In the genomic region with DNA sequence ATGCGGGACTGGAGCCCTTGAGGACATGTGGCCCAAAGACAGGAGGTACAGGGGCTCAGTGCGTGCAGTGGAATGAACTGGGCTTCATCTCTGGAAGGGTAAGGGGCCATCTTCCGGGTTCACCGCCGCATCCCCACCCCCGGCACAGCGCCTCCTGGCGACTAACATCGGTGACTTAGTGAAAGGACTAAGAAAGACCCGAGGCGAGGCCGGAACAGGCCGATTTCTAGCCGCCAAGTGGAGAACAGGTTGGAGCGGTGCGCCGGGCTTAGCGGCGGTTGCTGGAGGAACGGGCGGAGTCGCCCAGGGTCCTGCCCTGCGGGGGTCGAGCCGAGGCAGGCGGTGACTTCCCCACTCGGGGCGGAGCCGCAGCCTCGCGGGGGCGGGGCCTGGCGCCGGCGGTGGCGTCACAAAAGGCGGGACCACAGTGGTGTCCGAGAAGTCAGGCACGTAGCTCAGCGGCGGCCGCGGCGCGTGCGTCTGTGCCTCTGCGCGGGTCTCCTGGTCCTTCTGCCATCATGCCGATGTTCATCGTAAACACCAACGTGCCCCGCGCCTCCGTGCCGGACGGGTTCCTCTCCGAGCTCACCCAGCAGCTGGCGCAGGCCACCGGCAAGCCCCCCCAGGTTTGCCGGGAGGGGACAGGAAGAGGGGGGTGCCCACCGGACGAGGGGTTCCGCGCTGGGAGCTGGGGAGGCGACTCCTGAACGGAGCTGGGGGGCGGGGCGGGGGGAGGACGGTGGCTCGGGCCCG, we compare ENCODE assay signal across 8 cellular contexts. TPM values are rescaled to one million over a fixed set of nuclear protein-coding genes. Genes with fewer than 3 reads are reported as not detected.
A peak's percentile ranks its signal among the peaks of the same experiment; 100 is the strongest.
DNase-seq lines count a peak whose midpoint lies in the region; ATAC-seq, FAIRE-seq and TF ChIP-seq lines count a peak whose summit lies in the region.

A gene (plus strand): TSS at position 427 of the 753 bp plus-strand sequence. CDS start 92 bp downstream, at position 519.

- no peaks in the 10 kb centered on the region for H3K27me3 ChIP-seq in right atrium auricular region

- ATAC-seq in GM18502 (IDR thresholded peaks at IDR 0.05; ENCODE audit: poor library complexity, unreplicated experiment) = peak; percentile 88
- ATAC-seq in HG02938 (IDR thresholded peaks at IDR 0.05; ENCODE audit: unreplicated experiment) = peak; percentile 77

- peaks cover 0 to 38% of the 10 kb centered on the region in 2 donors for H3K4me1 ChIP-seq in right atrium auricular region

- FAIRE-seq in urothelium cell line (lab: Jason Lieb, UNC) = peak; percentile 98

- peak; percentile 67 to 78 for TF ChIP-seq CTCF in right atrium auricular region (IDR thresholded peaks at IDR 0.05)

- H3K9me3 ChIP-seq in right atrium auricular region = no peaks in the 10 kb centered on the region

- DNase-seq in NCI-H1694 treated with DMSO at 0.1 percent for 48 hours (lab: John Stamatoyannopoulos, UW) (peak; percentile 85), T-helper 2 cell (peak; percentile 87 to 96 (median 94)), right atrium auricular region (ENCODE audit: low spot score) (peak; percentile 95), pulmonary artery endothelial cell (ENCODE audit: low read depth, low spot score) (peak; percentile 71), urothelium cell line (ENCODE audit: low spot score) (peak; percentile 100)

- peaks cover 15% of the 10 kb centered on the region for H3K36me3 ChIP-seq in right atrium auricular region

- H3K4me3 ChIP-seq in right atrium auricular region = peak within 1 kb of the TSS; percentile 59 to 73

- H3K27ac ChIP-seq in angular gyrus (ENCODE audit: low read depth, low read length) = peak within 1 kb of the TSS; percentile 97
- H3K27ac ChIP-seq in right atrium auricular region = peak within 1 kb of the TSS; percentile 90 to 94

RNA-seq across cellular contexts. Expression of the gene that starts here (rescaled TPM):
- total RNA-seq in right atrium auricular region (100 to 1,000 TPM; 176 to 273 TPM), pulmonary artery endothelial cell (204 and 418 TPM in 2 replicates)

Comparison
In these comparisons a context has a peak if more than half of its experiments do, and no peak if none do; other contexts are left out.
1. Peak in every context shown above with its lines: DNase-seq, ATAC-seq, H3K4me3 ChIP-seq and H3K27ac ChIP-seq.